14 cellular contexts compared by ENCODE assay signal in genomic region chr12:11743333-11743732, GRCh38.
DNase-seq lines count a peak whose midpoint lies in the region; TF ChIP-seq lines count a peak whose summit lies in the region.
"Had no signal": no experiment of that assay in that cellular context is flagged by ENCODE, and none has a peak within 500 bp of the region (broad histone marks: within the 10 kb centered on the region; RNA-seq: fewer than 3 reads in every experiment).

No MANE protein-coding gene starts in this region.

- peak overlapping the region; percentile 99 for H3K27ac ChIP-seq in OCI-LY1 (ENCODE audit: low read depth, low read length, poor library complexity, severe bottlenecking)
- H3K27ac ChIP-seq in trophoblast cell (ENCODE audit: low read depth, low read length), result no peak overlapping the region
- no peak overlapping the region for H3K27ac ChIP-seq in prostate gland
- H3K27ac ChIP-seq: cardiac muscle cell, PC-9 had no signal

- H3K9ac ChIP-seq in OCI-LY1 (ENCODE audit: low read length), result peak overlapping the region; percentile 27; the same call in 1 of the 2 replicates
- H3K9ac ChIP-seq in trophoblast cell (ENCODE audit: low read length), result no peak overlapping the region

- no peak overlapping the region for H4K8ac ChIP-seq in trophoblast cell (ENCODE audit: low read depth, low read length)

- no peaks in the 10 kb centered on the region for H3K79me2 ChIP-seq in OCI-LY1 (ENCODE audit: insufficient read depth, low read length)
- no peaks in the 10 kb centered on the region for H3K79me2 ChIP-seq in trophoblast cell (ENCODE audit: control insufficient read depth, insufficient read depth, low read length, poor library complexity)

- intact Hi-C loops in prostate gland (cut with DNase I), result no loop called here

- no peak overlapping the region for H2AK5ac ChIP-seq in trophoblast cell (ENCODE audit: low read length)

- H3K9me2 ChIP-seq in OCI-LY1 (ENCODE audit: low read depth, low read length), result no peaks in the 10 kb centered on the region

- no peaks in the 10 kb centered on the region for H3F3A ChIP-seq in OCI-LY1 (ENCODE audit: insufficient read depth, low read length)

- no peak for TF ChIP-seq CTCF in OCI-LY1 (IDR thresholded peaks at IDR 0.05; ENCODE audit: low read length)
- TF ChIP-seq CTCF in endothelial cell (IDR thresholded peaks at IDR 0.05; ENCODE audit: unreplicated experiment), result no peak
- TF ChIP-seq CTCF in prostate gland (IDR thresholded peaks at IDR 0.05), result no peak

- no peaks in the 10 kb centered on the region for H3K79me1 ChIP-seq in trophoblast cell (ENCODE audit: low read length)

- DNase-seq in DMS79 treated with DMSO at 0.1 percent for 48 hours (lab: John Stamatoyannopoulos, UW), result peak; percentile 80
- DNase-seq in endothelial cell (ENCODE audit: low spot score), result no peak
- DNase-seq in trophoblast cell, result no peak
- no peak for DNase-seq in HCEC 1CT
- DNase-seq in prostate gland (ENCODE audit: low spot score), result no peak
- DNase-seq in central memory CD4-positive, alpha-beta T cell, result no peak
- DNase-seq in SHP77 treated with DMSO at 0.1 percent for 48 hours (lab: John Stamatoyannopoulos, UW), result no peak
- DNase-seq: activated naive CD8-positive, alpha-beta T cell treated with anti-CD3 and anti-CD28 coated beads, Interleukin-2, amount 10 ng/mL, durations not matched to agents 7 days and 5 days; activated T-cell treated with anti-CD3 and anti-CD28 coated beads, Interleukin-2, amount 50 U/mL, for 1 hour; mucosa of descending colon; PC-9; stimulated activated CD4-positive, alpha-beta T cell treated with anti-CD3 and anti-CD28 coated beads, Interleukin-2, amount 100 ng/mL, for 24 hours had no signal

- no peaks in the 10 kb centered on the region for H4K20me1 ChIP-seq in OCI-LY1 (ENCODE audit: insufficient read depth, low read length)

- peak overlapping the region; percentile 38 for H3K4me2 ChIP-seq in OCI-LY1 (ENCODE audit: low read length)
- H3K4me2 ChIP-seq in trophoblast cell (ENCODE audit: low read length), result no peak overlapping the region
- H3K4me2 ChIP-seq: PC-9 had no signal

- H3K27ac Mint-ChIP-seq in endothelial cell (ENCODE audit: unreplicated experiment), result peak overlapping the region; percentile 37
- H3K27ac Mint-ChIP-seq: activated naive CD8-positive, alpha-beta T cell treated with anti-CD3 and anti-CD28 coated beads, Interleukin-2, amount 10 ng/mL, durations not matched to agents 7 days and 5 days had no signal

- H3K9me3 Mint-ChIP-seq in endothelial cell (ENCODE audit: unreplicated experiment), result no peaks in the 10 kb centered on the region
- H3K9me3 Mint-ChIP-seq: activated naive CD8-positive, alpha-beta T cell treated with anti-CD3 and anti-CD28 coated beads, Interleukin-2, amount 10 ng/mL, durations not matched to agents 7 days and 5 days had no signal

- peaks cover 79% of the 10 kb centered on the region for H3K4me1 Mint-ChIP-seq in endothelial cell (ENCODE audit: unreplicated experiment)

- no peak overlapping the region for H2BK5ac ChIP-seq in trophoblast cell (ENCODE audit: low read depth, low read length, poor library complexity)

- peaks cover 99% of the 10 kb centered on the region for H3K4me1 ChIP-seq in OCI-LY1 (ENCODE audit: insufficient read depth, low read length, severe bottlenecking)
- peaks cover 10 to 18% of the 10 kb centered on the region in 2 experiments for H3K4me1 ChIP-seq in trophoblast cell (ENCODE audit: control insufficient read depth in 1 of 2, insufficient read depth in 2 of 2, low read length in 2 of 2)
- H3K4me1 ChIP-seq in prostate gland (replicated peaks), result no peaks in the 10 kb centered on the region

- no peak for TF ChIP-seq POLR2A in prostate gland (IDR thresholded peaks at IDR 0.05)

- no peak overlapping the region for H3K14ac ChIP-seq in trophoblast cell (ENCODE audit: low read length)

- no peak overlapping the region for H4K12ac ChIP-seq in trophoblast cell (ENCODE audit: low read depth, low read length)

- no peak overlapping the region for H3K23ac ChIP-seq in trophoblast cell (ENCODE audit: low read length)

- H4K91ac ChIP-seq in trophoblast cell (ENCODE audit: low read depth, low read length), result no peak overlapping the region

- no CpG with 5 or more reads among the region's 4 CpGs for WGBS in trophoblast cell (ENCODE audit: extremely low coverage, insufficient coverage, insufficient read length)
- WGBS in prostate gland, result 66% methylated on average over 4 of the region's 4 CpGs

- no peak overlapping the region for H3K18ac ChIP-seq in trophoblast cell (ENCODE audit: low read length)

- H3K27me3 Mint-ChIP-seq in endothelial cell (ENCODE audit: unreplicated experiment), result peaks cover 4% of the 10 kb centered on the region
- H3K27me3 Mint-ChIP-seq: activated naive CD8-positive, alpha-beta T cell treated with anti-CD3 and anti-CD28 coated beads, Interleukin-2, amount 10 ng/mL, durations not matched to agents 7 days and 5 days had no signal

- no peak overlapping the region for H2BK120ac ChIP-seq in trophoblast cell (ENCODE audit: insufficient read depth, low read length, poor library complexity)

- H3K27me3 ChIP-seq in OCI-LY1 (ENCODE audit: insufficient read depth, low read length) (no peaks in the 10 kb centered on the region), trophoblast cell (ENCODE audit: insufficient read depth, low read length) (no peaks in the 10 kb centered on the region), prostate gland (replicated peaks; ENCODE audit: insufficient read depth) (no peaks in the 10 kb centered on the region)
- H3K27me3 ChIP-seq: cardiac muscle cell had no signal

- H3K36me3 ChIP-seq in OCI-LY1 (ENCODE audit: insufficient read depth, low read length) (no peaks in the 10 kb centered on the region), trophoblast cell (ENCODE audit: control insufficient read depth in 1 of 2, insufficient read depth in 2 of 2, low read length in 2 of 2) (no peaks in the 10 kb centered on the region), prostate gland (no peaks in the 10 kb centered on the region)
- H3K36me3 ChIP-seq: cardiac muscle cell had no signal

- H3K36me3 Mint-ChIP-seq in endothelial cell (ENCODE audit: low read depth, unreplicated experiment), result peaks cover 35% of the 10 kb centered on the region

- no peak overlapping the region for H3K4me3 ChIP-seq in OCI-LY1 (ENCODE audit: low read depth, low read length, poor library complexity, severe bottlenecking)
- no peak overlapping the region for H3K4me3 ChIP-seq in trophoblast cell (ENCODE audit: low read depth, low read length)
- no peak overlapping the region for H3K4me3 ChIP-seq in prostate gland
- H3K4me3 ChIP-seq: cardiac muscle cell, mucosa of descending colon, PC-9 had no signal

- H3K9me3 ChIP-seq in OCI-LY1 (ENCODE audit: low read length) (no peaks in the 10 kb centered on the region), trophoblast cell (ENCODE audit: insufficient read depth, low read depth, low read length) (no peaks in the 10 kb centered on the region), prostate gland (no peaks in the 10 kb centered on the region)
- H3K9me3 ChIP-seq: mucosa of descending colon had no signal

- H2AFZ ChIP-seq in OCI-LY1 (ENCODE audit: low read length) (no peak overlapping the region), trophoblast cell (ENCODE audit: insufficient read depth, low read length, poor library complexity) (no peak overlapping the region)
- H2AFZ ChIP-seq: PC-9 had no signal

- peak overlapping the region; percentile 56 for H2BK12ac ChIP-seq in trophoblast cell (ENCODE audit: low read length)

- peak overlapping the region; percentile 48 for H3K4me3 Mint-ChIP-seq in endothelial cell (ENCODE audit: unreplicated experiment)
- H3K4me3 Mint-ChIP-seq: activated naive CD8-positive, alpha-beta T cell treated with anti-CD3 and anti-CD28 coated beads, Interleukin-2, amount 10 ng/mL, durations not matched to agents 7 days and 5 days had no signal

- no peak overlapping the region for H3K4ac ChIP-seq in trophoblast cell (ENCODE audit: low read depth, low read length)
